In genomic region chr7:37833107-37833817, GRCh38 we compare ENCODE assay signal across 8 cellular contexts. TPM values are rescaled to one million over a fixed set of nuclear protein-coding genes. Genes with fewer than 3 reads are reported as not detected.
A peak's percentile ranks its signal among the peaks of the same experiment; 100 is the strongest.
DNase-seq lines count a peak whose midpoint lies in the region; ATAC-seq and TF ChIP-seq lines count a peak whose summit lies in the region.

No MANE protein-coding gene starts in this region.

- H3K27me3 Mint-ChIP-seq in CD8-positive, alpha-beta T cell (ENCODE audit: low read depth), result peaks cover 7% of the 10 kb centered on the region
- H3K27me3 Mint-ChIP-seq in activated T-helper 1 cell treated with anti-CD3 and anti-CD28 coated beads, Interleukin-12 subunit alpha, Interleukin-12 subunit beta, Interleukin-2, Interleukin-4 antibody, amounts not matched to agents 30 ng/mL and 10 ng/mL and 1 ng/mL, durations not matched to agents 14 hours and 24 hours and 36 hours (ENCODE audit: insufficient read depth), result peaks cover 12% of the 10 kb centered on the region
- peaks cover 3% of the 10 kb centered on the region for H3K27me3 Mint-ChIP-seq in neural crest cell (ENCODE audit: low read depth)

- POLR2A ChIA-PET in CD8-positive, alpha-beta T cell (lab: Charles Lee), result no interaction called here
- POLR2A ChIA-PET in HEK293 (lab: Yijun Ruan, JAX), result no interaction called here

- peak overlapping the region; percentile 38 for H3K27ac Mint-ChIP-seq in CD8-positive, alpha-beta T cell
- no peak overlapping the region for H3K27ac Mint-ChIP-seq in activated T-helper 1 cell treated with anti-CD3 and anti-CD28 coated beads, Interleukin-12 subunit alpha, Interleukin-12 subunit beta, Interleukin-2, Interleukin-4 antibody, amounts not matched to agents 30 ng/mL and 10 ng/mL and 1 ng/mL, durations not matched to agents 14 hours and 24 hours and 36 hours
- H3K27ac Mint-ChIP-seq in neural crest cell (ENCODE audit: unreplicated experiment), result no peak overlapping the region

- peak overlapping the region; percentile 83 for H3K4me3 Mint-ChIP-seq in CD8-positive, alpha-beta T cell
- peak overlapping the region; percentile 72 for H3K4me3 Mint-ChIP-seq in activated T-helper 1 cell treated with anti-CD3 and anti-CD28 coated beads, Interleukin-12 subunit alpha, Interleukin-12 subunit beta, Interleukin-2, Interleukin-4 antibody, amounts not matched to agents 30 ng/mL and 10 ng/mL and 1 ng/mL, durations not matched to agents 14 hours and 24 hours and 36 hours
- no peak overlapping the region for H3K4me3 Mint-ChIP-seq in neural crest cell

- intact Hi-C loops in CD8-positive, alpha-beta T cell (cut with DNase I, micrococcal nuclease), result loop anchor here (2.0 to 10.0 kb wide), 3 partner anchors 598 to 1348 kb away; no protein-coding TSS in a partner anchor
- intact Hi-C loops in activated T-helper 1 cell treated with anti-CD3 and anti-CD28 coated beads, Interleukin-12 subunit alpha, Interleukin-12 subunit beta, Interleukin-2, Interleukin-4 antibody, amounts not matched to agents 30 ng/mL and 10 ng/mL and 1 ng/mL, durations not matched to agents 14 hours and 24 hours and 36 hours (cut with micrococcal nuclease), result loop anchor here (5.0 kb wide), 2 partner anchors 481 to 626 kb away; no protein-coding TSS in a partner anchor

- peaks cover 8% of the 10 kb centered on the region for H3K4me1 Mint-ChIP-seq in CD8-positive, alpha-beta T cell (ENCODE audit: low read depth)
- H3K4me1 Mint-ChIP-seq in activated T-helper 1 cell treated with anti-CD3 and anti-CD28 coated beads, Interleukin-12 subunit alpha, Interleukin-12 subunit beta, Interleukin-2, Interleukin-4 antibody, amounts not matched to agents 30 ng/mL and 10 ng/mL and 1 ng/mL, durations not matched to agents 14 hours and 24 hours and 36 hours (ENCODE audit: low read depth), result peaks cover 10% of the 10 kb centered on the region
- peaks cover 4% of the 10 kb centered on the region for H3K4me1 Mint-ChIP-seq in neural crest cell

- peak overlapping the region; percentile 46 for H3K4me3 ChIP-seq in CD8-positive, alpha-beta T cell (ENCODE audit: low read depth, low read length)
- peak overlapping the region; percentile 1; the same call in 1 of the 2 replicates for H3K4me3 ChIP-seq in HEK293 (ENCODE audit: low read depth, low read length)
- H3K4me3 ChIP-seq in fibroblast of villous mesenchyme (ENCODE audit: low read depth, low read length), result peak overlapping the region; percentile 37

- no peaks in the 10 kb centered on the region for H3K36me3 Mint-ChIP-seq in CD8-positive, alpha-beta T cell
- H3K36me3 Mint-ChIP-seq in activated T-helper 1 cell treated with anti-CD3 and anti-CD28 coated beads, Interleukin-12 subunit alpha, Interleukin-12 subunit beta, Interleukin-2, Interleukin-4 antibody, amounts not matched to agents 30 ng/mL and 10 ng/mL and 1 ng/mL, durations not matched to agents 14 hours and 24 hours and 36 hours (ENCODE audit: low read depth), result no peaks in the 10 kb centered on the region
- H3K36me3 Mint-ChIP-seq in neural crest cell (ENCODE audit: low read depth), result no peaks in the 10 kb centered on the region

- peak; percentile 73 for ATAC-seq in CD8-positive, alpha-beta T cell
- ATAC-seq in HG02610 (IDR thresholded peaks at IDR 0.05; ENCODE audit: unreplicated experiment), result no peak

- H3K4me1 ChIP-seq in CD8-positive, alpha-beta T cell (ENCODE audit: insufficient read depth, low read length), result no peaks in the 10 kb centered on the region
- no peaks in the 10 kb centered on the region for H3K4me1 ChIP-seq in HEK293 (ENCODE audit: control insufficient read depth, insufficient read depth, low read length)

- H3K9me3 Mint-ChIP-seq in CD8-positive, alpha-beta T cell, result no peaks in the 10 kb centered on the region
- H3K9me3 Mint-ChIP-seq in activated T-helper 1 cell treated with anti-CD3 and anti-CD28 coated beads, Interleukin-12 subunit alpha, Interleukin-12 subunit beta, Interleukin-2, Interleukin-4 antibody, amounts not matched to agents 30 ng/mL and 10 ng/mL and 1 ng/mL, durations not matched to agents 14 hours and 24 hours and 36 hours, result no peaks in the 10 kb centered on the region
- no peaks in the 10 kb centered on the region for H3K9me3 Mint-ChIP-seq in neural crest cell

- peak; percentile 72 for TF ChIP-seq CTCF in CD8-positive, alpha-beta T cell (IDR thresholded peaks at IDR 0.05)
- TF ChIP-seq CTCF in HEK293 (tag by site-specific recombination; IDR thresholded peaks at IDR 0.05), result no peak
- peak; percentile 61 for TF ChIP-seq CTCF in fibroblast of villous mesenchyme (IDR thresholded peaks at IDR 0.05; ENCODE audit: insufficient read depth, low read depth, low read length)
- TF ChIP-seq CTCF in neural crest cell (conservative IDR thresholded peaks at IDR 0.05), result peak; percentile 87

- peak in 5 of 7 experiments; percentile 18 to 61 (median 39) for DNase-seq in CD8-positive, alpha-beta T cell
- DNase-seq in NOMO-1 (lab: John Stamatoyannopoulos, UW; ENCODE audit: unreplicated experiment in 2 of 2), result peak; percentile 50 to 53
- DNase-seq in activated T-helper 1 cell treated with anti-CD3 and anti-CD28 coated beads, Interleukin-12 subunit alpha, Interleukin-12 subunit beta, Interleukin-2, Interleukin-4 antibody, amounts not matched to agents 30 ng/mL and 10 ng/mL and 1 ng/mL, durations not matched to agents 14 hours and 24 hours and 36 hours (ENCODE audit: low spot score), result no peak
- DNase-seq in fibroblast of villous mesenchyme (ENCODE audit: low read depth), result peak; percentile 39
- DNase-seq in neural crest cell (ENCODE audit: low read depth, low spot score), result peak; percentile 47
- peak; percentile 55 for DNase-seq in ureter (ENCODE audit: low spot score)

- no peaks in the 10 kb centered on the region for H3K27me3 ChIP-seq in CD8-positive, alpha-beta T cell (ENCODE audit: insufficient read depth, low read length)

- no peak overlapping the region for H3K27ac ChIP-seq in CD8-positive, alpha-beta T cell (ENCODE audit: low read depth, low read length)
- H3K27ac ChIP-seq in HEK293 (ENCODE audit: extremely low read depth, low read depth, low read length), result no peak overlapping the region

- no peaks in the 10 kb centered on the region for H3K36me3 ChIP-seq in CD8-positive, alpha-beta T cell (ENCODE audit: insufficient read depth, low read length)
- H3K36me3 ChIP-seq in HEK293 (ENCODE audit: control insufficient read depth in 2 of 2, insufficient read depth in 1 of 2, low read length in 2 of 2), result no peaks in the 10 kb centered on the region

- no peaks in the 10 kb centered on the region for H3K9me3 ChIP-seq in CD8-positive, alpha-beta T cell (ENCODE audit: low read length)
- H3K9me3 ChIP-seq in HEK293 (ENCODE audit: control insufficient read depth, insufficient read depth, low read depth, low read length), result no peaks in the 10 kb centered on the region

- CTCF ChIA-PET in CD8-positive, alpha-beta T cell (lab: Charles Lee), result interaction anchor here (0.6 to 1.7 kb wide), 8 partner anchors 8 to 600 kb away, joined by 3 to 8 read pairs (median 4); no protein-coding TSS in a partner anchor
- CTCF ChIA-PET in HEK293 (lab: Yijun Ruan, JAX), result interaction anchor here (0.5 to 3.5 kb wide), 17 partner anchors 11 to 878 kb away, joined by 3 to 17 read pairs (median 4); no protein-coding TSS in a partner anchor

TF ChIP-seq in HEK293, 187 proteins besides CTCF, POLR2A, EP300 and RAD21:
- TF ChIP-seq ZNF580 (tag by site-specific recombination; IDR thresholded peaks at IDR 0.05) (no peak), ZNF654 (tag by site-specific recombination; IDR thresholded peaks at IDR 0.05; ENCODE audit: low read depth) (peak; percentile 72), ZBTB17 (tag by site-specific recombination; IDR thresholded peaks at IDR 0.05) (peak; percentile 47; the same call in 1 of the 2 replicates), SCRT2 (tag by site-specific recombination; IDR thresholded peaks at IDR 0.05) (no peak), ZNF518A (tag by site-specific recombination; conservative IDR thresholded peaks at IDR 0.05; ENCODE audit: low read depth) (0 out of 2 replicates have a peak, but pooled peaks have one; percentile 20)
TF ChIP-seq in HEK293: peak in this region for 3.

RNA-seq across cellular contexts. Expression of gene NME8, which starts 15.1 kb away (rescaled TPM):
- total RNA-seq in CD8-positive, alpha-beta T cell, result not detected
- not detected in 2 replicates for total RNA-seq in activated T-helper 1 cell treated with anti-CD3 and anti-CD28 coated beads, Interleukin-12 subunit alpha, Interleukin-12 subunit beta, Interleukin-2, Interleukin-4 antibody, amounts not matched to agents 30 ng/mL and 10 ng/mL and 1 ng/mL, durations not matched to agents 14 hours and 24 hours and 36 hours
- not detected in 2 replicates for total RNA-seq in fibroblast of villous mesenchyme
- total RNA-seq in neural crest cell, result not detected in 2 replicates
- total RNA-seq in ureter, result 1.5 TPM
